ENCODE assay signal across 26 cellular contexts in the genomic region with DNA sequence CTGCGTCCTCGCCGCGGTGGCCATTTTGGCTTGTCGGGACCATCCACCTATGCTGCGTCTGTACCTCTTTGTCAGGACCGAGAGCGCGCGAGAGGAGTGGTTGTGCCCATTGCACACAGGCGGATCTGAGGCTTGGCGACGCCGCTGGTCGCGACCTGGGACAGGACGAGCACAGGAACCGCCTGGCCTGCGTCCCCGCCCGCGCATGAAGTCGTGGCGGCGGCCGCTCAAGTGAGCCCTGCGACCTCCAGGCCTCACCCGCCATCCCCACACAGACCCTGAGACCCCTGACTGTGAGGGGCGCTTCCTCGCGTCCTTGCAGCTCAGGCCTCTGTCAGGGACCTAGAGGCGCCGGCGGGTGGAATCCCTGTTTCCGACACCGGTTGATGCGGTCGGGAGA. TPM values are rescaled to one million over a fixed set of nuclear protein-coding genes. Genes with fewer than 3 reads are reported as not detected.
DNase-seq lines count a peak whose midpoint lies in the region; ATAC-seq and FAIRE-seq lines count a peak whose summit lies in the region.
"Had no signal": no experiment of that assay in that cellular context is flagged by ENCODE, and none has a peak within 500 bp of the region (broad histone marks: within the 10 kb centered on the region; RNA-seq: fewer than 3 reads in every experiment).

No MANE protein-coding gene starts in this region.

- DNase-seq in left ventricle myocardium superior (no peak), cardiac septum (ENCODE audit: low spot score) (no peak), mesenteric fat pad (ENCODE audit: low spot score) (peak; percentile 68), small intestine (no peak)
- no peak for DNase-seq in CD8-positive, alpha-beta memory T cell
- DNase-seq: BE2C; Calu3; CD4-positive, CD25-positive, alpha-beta regulatory T cell; DMS53; EL; Kasumi-1; MG63; NCI-H1048; NCI-H1436; NCI-H1930; NCI-H226; NCI-H524 treated with DMSO at 0.1 percent for 48 hours; PC-3; RPMI8226 had no signal

- intact Hi-C loops in left ventricle myocardium superior (cut with micrococcal nuclease): no loop called here
- intact Hi-C loops in cardiac septum (cut with DNase I): no loop called here

- no peaks in the 10 kb centered on the region for H3K27me3 ChIP-seq in CD8-positive, alpha-beta memory T cell (ENCODE audit: insufficient read depth, low read length, poor library complexity, severe bottlenecking)
- H3K27me3 ChIP-seq in small intestine (ENCODE audit: control insufficient read depth in 2 of 2, insufficient read depth in 2 of 2, low read length in 2 of 2): no peaks in the 10 kb centered on the region
- H3K27me3 ChIP-seq: BE2C, MG63 had no signal

- peaks cover 0 to 79% (median 62%) of the 10 kb centered on the region in 5 donors for H3K9me3 Mint-ChIP-seq in CD8-positive, alpha-beta memory T cell

- H3K36me3 ChIP-seq in CD8-positive, alpha-beta memory T cell (ENCODE audit: insufficient read depth, low read length): peaks cover 6% of the 10 kb centered on the region
- H3K36me3 ChIP-seq in small intestine (ENCODE audit: control insufficient read depth in 2 of 2, insufficient read depth in 2 of 2, low read length in 2 of 2): peaks cover 9 to 20% of the 10 kb centered on the region in 2 donors

- POLR2A ChIA-PET in CD8-positive, alpha-beta memory T cell (lab: Charles Lee): interaction anchor here (0.6 kb wide), 1 partner anchor 28 kb away, joined by 3 read pairs; no protein-coding TSS in a partner anchor

- H3K36me3 Mint-ChIP-seq in CD8-positive, alpha-beta memory T cell: peaks cover 22 to 54% (median 53%) of the 10 kb centered on the region in 3 donors

- no peak overlapping the region for H3K27ac Mint-ChIP-seq in CD8-positive, alpha-beta memory T cell
- H3K27ac Mint-ChIP-seq: CD4-positive, CD25-positive, alpha-beta regulatory T cell had no signal

- no peak overlapping the region for H3K4me3 Mint-ChIP-seq in CD8-positive, alpha-beta memory T cell
- H3K4me3 Mint-ChIP-seq: CD4-positive, CD25-positive, alpha-beta regulatory T cell; IgD-negative memory B cell had no signal

- H3K4me1 Mint-ChIP-seq in CD8-positive, alpha-beta memory T cell: peaks cover 10 to 22% (median 10%) of the 10 kb centered on the region in 3 donors

- H3K4me1 ChIP-seq in CD8-positive, alpha-beta memory T cell (ENCODE audit: insufficient read depth, low read length): no peaks in the 10 kb centered on the region
- H3K4me1 ChIP-seq in small intestine (ENCODE audit: control insufficient read depth in 2 of 2, insufficient read depth in 1 of 2, low read depth in 1 of 2, low read length in 1 of 2): no peaks in the 10 kb centered on the region
- H3K4me1 ChIP-seq: BE2C had no signal

- peaks cover 38% of the 10 kb centered on the region for H3K9me3 ChIP-seq in CD8-positive, alpha-beta memory T cell (ENCODE audit: low read length)
- peaks cover 2% of the 10 kb centered on the region for H3K9me3 ChIP-seq in small intestine (ENCODE audit: control insufficient read depth, low read depth)
- H3K9me3 ChIP-seq: BE2C had no signal

- no peak for FAIRE-seq in small intestine (lab: Jason Lieb, UNC)
- FAIRE-seq: A204.1, GM12891, H54, HTR-8/SVneo had no signal

- no peak overlapping the region for H3K4me3 ChIP-seq in CD8-positive, alpha-beta memory T cell (ENCODE audit: low read length)
- no peak overlapping the region for H3K4me3 ChIP-seq in small intestine (ENCODE audit: low read depth in 1 of 2, low read length in 2 of 2)
- H3K4me3 ChIP-seq: MG63 had no signal

- H3K27ac ChIP-seq in CD8-positive, alpha-beta memory T cell (ENCODE audit: low read depth, low read length): no peak overlapping the region
- H3K27ac ChIP-seq in small intestine (ENCODE audit: low read depth in 1 of 2, low read length in 1 of 2): no peak overlapping the region

- WGBS in small intestine, 3 donors: 95 to 99% (median 95%) methylated on average over 38 of the region's 38 CpGs

- CTCF ChIA-PET in CD8-positive, alpha-beta memory T cell (lab: Charles Lee): no interaction called here

- no peaks in the 10 kb centered on the region for H3K27me3 Mint-ChIP-seq in CD8-positive, alpha-beta memory T cell
- H3K27me3 Mint-ChIP-seq: CD4-positive, CD25-positive, alpha-beta regulatory T cell; IgD-negative memory B cell had no signal

- peak; percentile 31 for ATAC-seq in left ventricle myocardium superior
- peak; percentile 29 for ATAC-seq in esophagus mucosa
- ATAC-seq in HG02610 (IDR thresholded peaks at IDR 0.05; ENCODE audit: unreplicated experiment): no peak
- ATAC-seq: PC-3 had no signal

RNA-seq across cellular contexts. Expression of gene ZNF586, which starts 16.8 kb away (rescaled TPM):
- total RNA-seq in left ventricle myocardium superior: 8.9 TPM
- total RNA-seq in cardiac septum: 16.8 TPM
- 9.4 TPM for total RNA-seq in esophagus mucosa
- total RNA-seq in mesenteric fat pad: 13.0 TPM
- 10 to 100 TPM; 15.6 to 17.1 TPM for total RNA-seq in CD8-positive, alpha-beta memory T cell
- 18.6 TPM for polyA plus RNA-seq in CD8-positive, alpha-beta memory T cell
- polyA plus RNA-seq in small intestine: 1 to 10 TPM; 6.2 to 8.9 (median 7.1) TPM

RNA-seq across cellular contexts. Expression of gene ZNF552, which starts 28.4 kb away (rescaled TPM):
- total RNA-seq in left ventricle myocardium superior (5.5 TPM), cardiac septum (3.0 TPM), esophagus mucosa (7.9 TPM), mesenteric fat pad (4.0 TPM)
- total RNA-seq in CD8-positive, alpha-beta memory T cell: 10 to 100 TPM in 1 of 2 experiments, 1 to 10 TPM in 1; 7.2 to 10.6 TPM
- polyA plus RNA-seq in CD8-positive, alpha-beta memory T cell: 11.3 TPM
- polyA plus RNA-seq in small intestine: 1 to 10 TPM; 8.1 to 9.8 (median 8.1) TPM

RNA-seq across cellular contexts. Expression of gene ZNF776, which starts 39.7 kb away (rescaled TPM):
- total RNA-seq in left ventricle myocardium superior: 15.9 TPM
- 10.0 TPM for total RNA-seq in cardiac septum
- total RNA-seq in esophagus mucosa: 6.8 TPM
- total RNA-seq in mesenteric fat pad: 11.5 TPM
- 10 to 100 TPM; 13.3 to 17.2 TPM for total RNA-seq in CD8-positive, alpha-beta memory T cell
- polyA plus RNA-seq in CD8-positive, alpha-beta memory T cell: 7.0 TPM
- polyA plus RNA-seq in small intestine: 1 to 10 TPM; 3.1 to 5.8 (median 3.8) TPM

RNA-seq across cellular contexts. Expression of gene ZNF587B, which starts 43.8 kb away (rescaled TPM):
- total RNA-seq in left ventricle myocardium superior (5.6 TPM), cardiac septum (7.6 TPM), esophagus mucosa (9.3 TPM), mesenteric fat pad (16.6 TPM)
- total RNA-seq in CD8-positive, alpha-beta memory T cell: 10 to 100 TPM; 24.8 to 25.4 TPM
- 1.4 TPM for polyA plus RNA-seq in CD8-positive, alpha-beta memory T cell
- polyA plus RNA-seq in small intestine: 1 to 10 TPM; 2.7 to 9.7 (median 3.2) TPM

RNA-seq across cellular contexts. Expression of gene ZNF671, which starts 58.9 kb away (rescaled TPM):
- total RNA-seq in left ventricle myocardium superior: 6.7 TPM
- total RNA-seq in cardiac septum: 8.1 TPM
- 2.0 TPM for total RNA-seq in esophagus mucosa
- 3.9 TPM for total RNA-seq in mesenteric fat pad
- total RNA-seq in CD8-positive, alpha-beta memory T cell: 10 to 100 TPM; 10.6 to 11.0 TPM
- polyA plus RNA-seq in CD8-positive, alpha-beta memory T cell: 24.3 TPM
- 1 to 10 TPM; 1.6 to 3.7 (median 2.0) TPM for polyA plus RNA-seq in small intestine
